ENCODE assay signal across 8 cellular contexts in the genomic region with DNA sequence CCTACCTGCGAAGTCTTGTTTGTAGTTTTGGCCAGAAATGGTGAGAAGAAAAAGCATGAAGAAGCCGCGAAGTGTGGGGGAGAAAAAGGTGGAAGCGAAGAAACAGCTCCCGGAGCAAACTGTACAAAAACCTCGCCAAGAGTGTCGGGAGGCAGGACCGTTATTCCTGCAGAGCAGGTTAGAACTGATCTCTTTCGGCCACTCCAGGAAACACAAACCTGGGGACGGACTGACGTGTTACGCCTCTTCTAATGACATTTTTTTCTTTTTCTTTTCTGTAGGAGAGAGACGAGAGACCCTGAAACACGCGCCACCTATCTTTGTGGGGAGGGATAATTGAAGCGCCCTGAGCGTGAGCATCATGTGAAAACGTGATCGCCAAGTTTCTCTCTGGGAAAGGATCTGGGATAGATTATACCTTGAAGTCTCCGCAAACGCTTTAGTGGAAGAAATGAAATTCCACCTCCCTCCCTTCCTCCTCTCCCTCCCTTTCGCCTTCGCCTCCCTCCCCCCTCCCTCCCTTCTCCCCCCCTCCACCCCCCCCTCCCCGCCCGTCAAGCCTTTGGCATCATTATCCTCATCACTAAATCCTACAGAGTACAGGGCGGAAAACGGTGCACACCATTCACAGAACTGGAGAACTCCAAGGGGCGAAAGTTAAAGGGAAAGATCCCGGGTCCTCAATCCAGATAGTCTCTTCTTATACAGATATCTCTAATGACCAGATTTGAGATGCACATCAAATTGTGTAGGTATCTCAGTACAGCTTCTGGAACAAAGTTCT. TPM values are rescaled to one million over a fixed set of nuclear protein-coding genes. Genes with fewer than 3 reads are reported as not detected.
DNase-seq lines count a peak whose midpoint lies in the region; ATAC-seq and TF ChIP-seq lines count a peak whose summit lies in the region.

Gene ZEB2 (minus strand): TSS at position 186 of the 784 bp plus-strand sequence. CDS start 2,769 bp downstream, outside the sequence.

- H3K27ac ChIP-seq in RWPE2 (ENCODE audit: poor library complexity, severe bottlenecking) (no peak within 1 kb of the TSS), cingulate gyrus (ENCODE audit: low read depth, low read length) (peak within 1 kb of the TSS; percentile 99)

- no peaks in the 10 kb centered on the region for H3K9me3 Mint-ChIP-seq in stimulated activated naive B cell treated with anti-CD40 and anti-IgM and Interleukin-4, amounts not matched to agents 10 μg/mL and 1 μg/mL and 100 μg/mL, for 72 hours

- peaks cover 25 to 35% of the 10 kb centered on the region in 2 donors for H3K4me1 Mint-ChIP-seq in stimulated activated naive B cell treated with anti-CD40 and anti-IgM and Interleukin-4, amounts not matched to agents 10 μg/mL and 1 μg/mL and 100 μg/mL, for 72 hours

- no peaks in the 10 kb centered on the region for H3K9me3 ChIP-seq in BE2C
- H3K9me3 ChIP-seq in HAP-1, result no peaks in the 10 kb centered on the region
- no peaks in the 10 kb centered on the region for H3K9me3 ChIP-seq in RWPE2 (ENCODE audit: severe bottlenecking)

- H3K4me1 ChIP-seq in BE2C (no peaks in the 10 kb centered on the region; the same call in 1 of the 2 replicates), HAP-1 (peaks cover 48% of the 10 kb centered on the region), RWPE2 (ENCODE audit: insufficient read depth, poor library complexity, severe bottlenecking) (no peaks in the 10 kb centered on the region)

- peaks cover 6 to 10% of the 10 kb centered on the region in 2 donors for H3K27me3 Mint-ChIP-seq in stimulated activated naive B cell treated with anti-CD40 and anti-IgM and Interleukin-4, amounts not matched to agents 10 μg/mL and 1 μg/mL and 100 μg/mL, for 72 hours

- H3K27me3 ChIP-seq in BE2C (no peaks in the 10 kb centered on the region), HAP-1 (ENCODE audit: low read depth) (no peaks in the 10 kb centered on the region), RWPE2 (ENCODE audit: insufficient read depth, poor library complexity, severe bottlenecking) (peaks cover 80% of the 10 kb centered on the region)

- H3K4me3 ChIP-seq in BE2C (ENCODE audit: low read depth, low read length) (peak within 1 kb of the TSS; percentile 71), HAP-1 (peak within 1 kb of the TSS; percentile 68), RWPE2 (ENCODE audit: severe bottlenecking) (no peak within 1 kb of the TSS)

- H3K4me3 Mint-ChIP-seq in stimulated activated naive B cell treated with anti-CD40 and anti-IgM and Interleukin-4, amounts not matched to agents 10 μg/mL and 1 μg/mL and 100 μg/mL, for 72 hours, result peak within 1 kb of the TSS in 1 of 2 donors; percentile 56

- ATAC-seq in RWPE2 (ENCODE audit: low read depth), result peak; percentile 25; the same call in 1 of the 3 replicates
- peak; percentile 17 to 19 for ATAC-seq in stimulated activated naive B cell treated with anti-CD40 and anti-IgM and Interleukin-4, amounts not matched to agents 10 μg/mL and 1 μg/mL and 100 μg/mL, for 72 hours (replicated peaks)

- H3K36me3 ChIP-seq in BE2C (no peaks in the 10 kb centered on the region), HAP-1 (replicated peaks) (no peaks in the 10 kb centered on the region), RWPE2 (ENCODE audit: low read depth) (no peaks in the 10 kb centered on the region)

- H3K36me3 Mint-ChIP-seq in stimulated activated naive B cell treated with anti-CD40 and anti-IgM and Interleukin-4, amounts not matched to agents 10 μg/mL and 1 μg/mL and 100 μg/mL, for 72 hours, result peaks cover 6 to 8% of the 10 kb centered on the region in 2 donors

- TF ChIP-seq CTCF in BE2C (IDR thresholded peaks at IDR 0.05; ENCODE audit: low read depth, low read length) (peak; percentile 60), RWPE2 (IDR thresholded peaks at IDR 0.05; ENCODE audit: poor library complexity, severe bottlenecking) (peak; percentile 14)

- DNase-seq in BE2C (peak; percentile 60), HAP-1 (ENCODE audit: low spot score in 2 of 2) (peak; percentile 84 to 95), RWPE2 (ENCODE audit: low spot score) (no peak), left kidney (ENCODE audit: low read depth, low spot score) (peak; percentile 92), NCI-H1105 (lab: John Stamatoyannopoulos, UW) (no peak)
- peak; percentile 48 for DNase-seq in stimulated activated naive B cell treated with anti-CD40 and anti-IgM and Interleukin-4, amounts not matched to agents 10 μg/mL and 1 μg/mL and 100 μg/mL, for 72 hours
- no peak for DNase-seq in stimulated activated naive CD4-positive, alpha-beta T cell (lab: John Stamatoyannopoulos, UW)

- in situ Hi-C loops in HAP-1 (cut with MboI; ENCODE audit: low sequenced_read_pairs), result loop anchor here (10.0 kb wide), 1 partner anchor 65 kb away; no protein-coding TSS in a partner anchor

- H3K27ac Mint-ChIP-seq in stimulated activated naive B cell treated with anti-CD40 and anti-IgM and Interleukin-4, amounts not matched to agents 10 μg/mL and 1 μg/mL and 100 μg/mL, for 72 hours, result peak within 1 kb of the TSS; percentile 47

RNA-seq across cellular contexts. Expression of gene ZEB2, which starts in this region (rescaled TPM):
- 20.7 TPM for polyA plus RNA-seq in BE2C (2012; ENCODE audit: insufficient read depth, insufficient read length, low read depth)

Comparison
In these comparisons a context has a peak if more than half of its experiments do, and no peak if none do; other contexts are left out.
1. DNase-seq: peak in BE2C (single experiment), HAP-1 (2 of 2), left kidney (single experiment) and stimulated activated naive B cell treated with anti-CD40 and anti-IgM and Interleukin-4, amounts not matched to agents 10 μg/mL and 1 μg/mL and 100 μg/mL, for 72 hours (single experiment); none in RWPE2 (single experiment), NCI-H1105 (single experiment) and stimulated activated naive CD4-positive, alpha-beta T cell (0 of 6).